Comparison of ENCODE assay signal across 8 cellular contexts in the genomic region with DNA sequence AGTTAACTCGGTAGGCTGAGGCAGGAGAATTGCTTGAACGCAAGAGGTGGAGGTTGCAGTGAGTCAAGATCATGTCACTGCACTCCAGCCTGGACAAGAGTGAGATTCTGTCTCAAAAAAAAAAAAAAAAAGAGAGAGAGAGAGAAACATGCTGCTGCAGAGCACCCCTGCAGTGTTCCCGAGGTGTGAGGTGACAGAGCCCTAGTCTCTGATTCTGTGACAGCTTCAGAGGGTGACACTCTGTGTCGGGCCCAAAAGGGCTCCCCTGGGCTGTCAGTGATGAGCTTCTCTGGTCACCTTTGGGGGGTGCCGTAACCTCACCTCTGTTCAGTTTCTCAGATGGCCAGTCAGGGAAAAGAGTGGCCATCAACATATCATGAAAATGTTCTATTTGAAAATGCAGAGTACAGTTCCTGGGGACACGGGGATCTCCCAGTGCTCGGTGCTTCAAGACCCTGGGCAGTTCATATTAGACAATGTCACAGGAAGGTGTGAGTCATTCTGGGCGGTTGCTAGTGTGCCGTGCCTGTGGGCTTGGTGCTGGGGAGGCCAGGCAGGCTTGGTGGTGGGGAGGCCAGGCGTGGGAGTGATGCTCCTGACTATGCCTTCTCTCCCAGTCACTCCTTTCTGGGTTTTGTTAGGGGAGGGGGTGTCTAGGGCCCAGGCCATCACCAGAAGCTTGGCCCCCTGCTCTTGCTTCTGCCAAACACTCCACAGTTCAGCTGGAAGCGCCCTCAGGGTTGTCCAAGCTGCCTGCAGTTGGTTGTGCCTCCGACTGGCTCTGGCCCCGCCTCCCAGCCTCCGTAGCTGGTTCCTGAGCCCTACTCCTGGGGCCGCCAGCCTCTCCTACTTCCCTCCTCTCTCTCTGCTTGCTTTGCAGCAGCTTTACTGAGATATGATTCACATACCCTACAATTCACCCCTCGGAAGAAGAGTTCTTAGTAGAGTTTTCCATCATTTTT. TPM values are rescaled to one million over a fixed set of nuclear protein-coding genes. Genes with fewer than 3 reads are reported as not detected.
DNase-seq lines count a peak whose midpoint lies in the region; ATAC-seq and TF ChIP-seq lines count a peak whose summit lies in the region.

No MANE protein-coding gene starts in this region.

- H3K4me1 Mint-ChIP-seq in osteocyte (ENCODE audit: unreplicated experiment) = peaks cover 39% of the 10 kb centered on the region

- no peaks in the 10 kb centered on the region for H3K9me2 ChIP-seq in MM.1S (replicated peaks; ENCODE audit: insufficient read depth, low read length)

- POLR2A ChIA-PET in AG04450 (lab: Yijun Ruan, JAX) = interaction anchor here (0.6 kb wide), 1 partner anchor 106 kb away, joined by 13 read pairs; no protein-coding TSS in a partner anchor

- H3K4me1 ChIP-seq in MM.1S (ENCODE audit: low read length) = peaks cover 20% of the 10 kb centered on the region

- H3K9me3 Mint-ChIP-seq in osteocyte (ENCODE audit: unreplicated experiment) = no peaks in the 10 kb centered on the region

- no peak overlapping the region for H3K4me3 Mint-ChIP-seq in osteocyte (ENCODE audit: unreplicated experiment)

- H3K9ac ChIP-seq in MM.1S (ENCODE audit: low read length) = no peak overlapping the region

- no peaks in the 10 kb centered on the region for H3K36me3 ChIP-seq in MM.1S (replicated peaks; ENCODE audit: insufficient read depth, low read length)

- peak overlapping the region; percentile 73 for H3K27ac Mint-ChIP-seq in osteocyte (ENCODE audit: unreplicated experiment)

- no peak for TF ChIP-seq CTCF in AG04450 (IDR thresholded peaks at IDR 0.05; ENCODE audit: low read depth, low read length)
- no peak for TF ChIP-seq CTCF in WI38 (IDR thresholded peaks at IDR 0.05; ENCODE audit: low read depth, low read length)
- no peak for TF ChIP-seq CTCF in osteocyte (IDR thresholded peaks at IDR 0.05)
- TF ChIP-seq CTCF in MM.1S (IDR thresholded peaks at IDR 0.05; ENCODE audit: low read length) = no peak

- H3F3A ChIP-seq in MM.1S (ENCODE audit: insufficient read depth, low read length) = no peaks in the 10 kb centered on the region

- no peaks in the 10 kb centered on the region for H3K36me3 Mint-ChIP-seq in osteocyte (ENCODE audit: unreplicated experiment)

- H3K9me3 ChIP-seq in AG04450 (ENCODE audit: control insufficient read depth, insufficient read depth, low read length) = no peaks in the 10 kb centered on the region; the same call in 1 of the 2 replicates
- H3K9me3 ChIP-seq in MM.1S (replicated peaks; ENCODE audit: insufficient read depth, low read length) = no peaks in the 10 kb centered on the region

- H3K79me2 ChIP-seq in MM.1S (ENCODE audit: low read length) = no peaks in the 10 kb centered on the region

- H3K27ac ChIP-seq in AG04450 (ENCODE audit: low read depth, low read length) (peak overlapping the region; percentile 57), MM.1S (ENCODE audit: low read length) (no peak overlapping the region)

- peaks cover 4% of the 10 kb centered on the region for H3K27me3 ChIP-seq in AG04450 (ENCODE audit: control insufficient read depth, insufficient read depth, low read length)
- H3K27me3 ChIP-seq in MM.1S (replicated peaks; ENCODE audit: insufficient read depth, low read length) = no peaks in the 10 kb centered on the region

- no peaks in the 10 kb centered on the region for H4K20me1 ChIP-seq in MM.1S (ENCODE audit: insufficient read depth, low read length)

- H3K4me3 ChIP-seq in AG04450 (ENCODE audit: low read depth, low read length) = no peak overlapping the region
- H3K4me3 ChIP-seq in WI38 (ENCODE audit: low read depth, low read length) = peak overlapping the region; percentile 15; the same call in 1 of the 2 replicates
- H3K4me3 ChIP-seq in MM.1S (ENCODE audit: low read length) = no peak overlapping the region

- peak; percentile 52 for ATAC-seq in HG02884 (IDR thresholded peaks at IDR 0.05; ENCODE audit: unreplicated experiment)

- DNase-seq in AG04450 (ENCODE audit: low read depth, low spot score) = no peak
- peak; percentile 93 for DNase-seq in dermis blood vessel endothelial cell
- DNase-seq in osteocyte (ENCODE audit: extremely low spot score, unreplicated experiment) = no peak
- DNase-seq in MM.1S = no peak
- no peak for DNase-seq in COR-L47 (lab: John Stamatoyannopoulos, UW)
- no peak for DNase-seq in NCI-H82 treated with DMSO at 0.1 percent for 48 hours (lab: John Stamatoyannopoulos, UW; ENCODE audit: unreplicated experiment)

- no peak overlapping the region for H2AFZ ChIP-seq in MM.1S (ENCODE audit: low read length)

- H3K4me2 ChIP-seq in MM.1S (ENCODE audit: low read depth, low read length) = no peak overlapping the region

- peaks cover 3% of the 10 kb centered on the region for H3K27me3 Mint-ChIP-seq in osteocyte (ENCODE audit: unreplicated experiment)

- CTCF ChIA-PET in AG04450 (lab: Charles Lee) = no interaction called here

RNA-seq across cellular contexts. Expression of gene CLDN5, which starts 52.5 kb away (rescaled TPM):
- polyA plus RNA-seq in AG04450 (2011; rRNA removed) = 0.05 TPM in 1 of 2 replicates, not detected in the other
- not detected in 2 replicates for polyA minus RNA-seq in AG04450 (2011; rRNA and poly(A)+ RNA removed)
- total RNA-seq in dermis blood vessel endothelial cell (1,341 and 2,150 TPM in 2 replicates), osteocyte (not detected in 2 replicates)

Comparison
In these comparisons a context has a peak if more than half of its experiments do, and no peak if none do; other contexts are left out.
1. RNA of gene CLDN5, which starts 52.5 kb away (total RNA-seq): 1,341 to 2,150 TPM in dermis blood vessel endothelial cell; not detected in osteocyte; every median in the first group is over 1,000 times any median in the second.